In the genomic region with DNA sequence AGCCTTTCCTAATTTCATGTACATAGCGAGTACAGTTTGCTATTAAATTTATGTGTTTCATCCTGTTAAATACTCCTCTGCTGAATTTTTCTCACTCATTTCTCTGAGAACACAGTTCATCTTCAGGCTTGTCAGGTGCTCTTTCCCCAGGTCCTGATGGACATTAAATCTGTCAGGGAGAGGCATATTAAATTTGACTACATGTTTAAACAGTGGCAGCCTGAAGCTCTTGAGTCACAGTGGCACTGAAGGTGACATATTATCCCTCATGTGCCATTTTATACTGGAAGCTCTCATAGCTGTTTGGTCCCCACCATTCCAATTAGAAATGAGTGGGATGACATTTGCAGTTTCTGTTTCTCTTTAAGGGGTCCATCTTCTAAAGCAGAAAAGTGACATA, we compare ENCODE assay signal across 31 cellular contexts.
"Had no signal": no experiment of that assay in that cellular context is flagged by ENCODE, and none has a peak within 500 bp of the region (broad histone marks: within the 10 kb centered on the region; RNA-seq: fewer than 3 reads in every experiment).

No MANE protein-coding gene starts in this region.

- H3K4me3 ChIP-seq: adrenal gland, body of pancreas, breast epithelium had no signal

- H3K36me3 ChIP-seq: adrenal gland, brain microvascular endothelial cell, breast epithelium had no signal

- H3K27me3 ChIP-seq: adrenal gland, body of pancreas, brain microvascular endothelial cell, breast epithelium had no signal

- H3K4me1 ChIP-seq: adrenal gland, body of pancreas, breast epithelium had no signal

- ATAC-seq: activated CD8-positive, alpha-beta T cell treated with anti-CD3 and anti-CD28 coated beads for 36 hours; activated naive CD4-positive, alpha-beta T cell treated with anti-CD3 and anti-CD28 coated beads, Interleukin-2, amount 50 U/mL, for 72 hours; activated T-cell treated with anti-CD3 and anti-CD28 coated beads, Interleukin-2, amount 50 U/mL, for 4 hours; activated T-cell treated with anti-CD3 and anti-CD28 coated beads, Interleukin-2, amount 50 U/mL, for 72 hours; activated T-helper 17 cell treated with anti-CD3 and anti-CD28 coated beads, Interleukin-2, amount 50 U/mL, for 72 hours; body of pancreas had no signal

- DNase-seq: activated B cell treated with CpG ODN at 0.5 μM for 24 hours; activated CD4-positive, alpha-beta memory T cell treated with anti-CD3 and anti-CD28 coated beads for 36 hours; activated CD4-positive, alpha-beta T cell treated with anti-CD3 and anti-CD28 coated beads for 4 hours; activated CD4-positive, alpha-beta T cell treated with anti-CD3 and anti-CD28 coated beads, Interleukin-2, amount 10 ng/mL, durations not matched to agents 24 days and 14 days; activated CD4-positive, alpha-beta T cell treated with anti-CD3 and anti-CD28 coated beads, Interleukin-2, amount 50 U/mL, for 1 hour; activated CD4-positive, alpha-beta T cell treated with anti-CD3 and anti-CD28 coated beads, Interleukin-2, amount 50 U/mL, for 4 hours; activated CD4-positive, CD25-positive, alpha-beta regulatory T cell treated with anti-CD3 and anti-CD28 coated beads, Interleukin-2, amount 50 U/mL, for 72 hours; activated CD8-positive, alpha-beta memory T cell treated with anti-CD3 and anti-CD28 coated beads, Interleukin-2, amount 50 U/mL, for 4 hours; activated CD8-positive, alpha-beta T cell treated with anti-CD3 and anti-CD28 coated beads for 36 hours; activated effector memory CD4-positive, alpha-beta T cell treated with anti-CD3 and anti-CD28 coated beads, Interleukin-2, amount 50 U/mL, for 16 hours; activated gamma-delta T cell treated with Interleukin-2 at 50 U/mL for 16 hours; activated naive CD4-positive, alpha-beta T cell; activated naive CD4-positive, alpha-beta T cell treated with anti-CD3 and anti-CD28 coated beads for 36 hours; activated naive CD4-positive, alpha-beta T cell treated with anti-CD3 and anti-CD28 coated beads, Interleukin-2, amount 50 U/mL, for 16 hours; activated naive CD8-positive, alpha-beta T cell treated with anti-CD3 and anti-CD28 coated beads for 36 hours; activated T-cell treated with anti-CD3 and anti-CD28 coated beads for 4 hours; activated T-cell treated with anti-CD3 and anti-CD28 coated beads, Interleukin-2, amount 50 U/mL, for 1 hour; activated T-cell treated with anti-CD3 and anti-CD28 coated beads, Interleukin-2, amount 50 U/mL, for 4 hours; activated T-cell treated with anti-CD3 and anti-CD28 coated beads, Interleukin-2, amount 50 U/mL, for 72 hours; adrenal gland; amniotic stem cell; aorta; body of pancreas; brain microvascular endothelial cell; central memory CD4-positive, alpha-beta T cell; T-helper 2 cell; T-helper 9 cell had no signal

- H3K9me3 ChIP-seq: adrenal gland had no signal

- H3K27ac ChIP-seq: adrenal gland, body of pancreas, brain microvascular endothelial cell, breast epithelium, VCaP had no signal
